26 cellular contexts compared by ENCODE assay signal in the genomic region with DNA sequence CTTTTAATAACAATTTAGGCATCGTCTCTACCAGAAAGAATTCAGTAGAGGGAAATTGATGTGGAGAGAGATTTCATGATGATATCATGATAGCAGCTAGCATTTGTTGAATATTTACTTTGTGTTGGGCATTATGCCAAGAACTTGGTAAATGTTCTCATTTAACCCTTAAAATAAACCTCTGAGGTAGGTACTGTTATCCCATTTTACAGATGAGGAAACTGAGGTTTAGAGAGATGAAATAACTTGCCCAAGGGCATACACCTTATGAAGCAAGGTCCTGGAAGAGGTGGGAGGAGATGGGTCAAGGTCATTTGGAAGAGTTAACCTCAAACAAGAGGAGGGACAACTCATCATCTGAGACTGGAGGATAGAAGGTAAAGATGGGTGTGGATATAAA. TPM values are rescaled to one million over a fixed set of nuclear protein-coding genes. Genes with fewer than 3 reads are reported as not detected.
A peak's percentile ranks its signal among the peaks of the same experiment; 100 is the strongest.
DNase-seq lines count a peak whose midpoint lies in the region; ATAC-seq and TF ChIP-seq lines count a peak whose summit lies in the region.
"Had no signal": no experiment of that assay in that cellular context is flagged by ENCODE, and none has a peak within 500 bp of the region (broad histone marks: within the 10 kb centered on the region; RNA-seq: fewer than 3 reads in every experiment).

No MANE protein-coding gene starts in this region.

- no peaks in the 10 kb centered on the region for H3K27me3 ChIP-seq in CD4-positive, CD25-positive, alpha-beta regulatory T cell (ENCODE audit: control insufficient read depth, insufficient read depth, low read length)
- no peaks in the 10 kb centered on the region for H3K27me3 ChIP-seq in neutrophil
- H3K27me3 ChIP-seq: BLaER1 treated with 17β-estradiol and CSF1 and Interleukin-3, amounts not matched to agents 10 nM and 100 nM; SJCRH30 had no signal

- H3K27ac Mint-ChIP-seq in CD4-positive, CD25-positive, alpha-beta regulatory T cell, result peak overlapping the region in 2 of 3 donors; percentile 8 to 48

- no peak overlapping the region for H3K27ac ChIP-seq in CD4-positive, CD25-positive, alpha-beta regulatory T cell (ENCODE audit: insufficient read depth, low read length, poor library complexity, severe bottlenecking)
- H3K27ac ChIP-seq in neutrophil, result peak overlapping the region; percentile 68
- H3K27ac ChIP-seq: BLaER1 treated with 17β-estradiol and CSF1 and Interleukin-3, amounts not matched to agents 10 nM and 100 nM; SJCRH30 had no signal

- peaks cover 5 to 30% (median 9%) of the 10 kb centered on the region in 4 donors for H3K4me1 Mint-ChIP-seq in CD4-positive, CD25-positive, alpha-beta regulatory T cell

- H3K4me3 ChIP-seq in CD4-positive, CD25-positive, alpha-beta regulatory T cell (ENCODE audit: low read depth, low read length), result no peak overlapping the region
- H3K4me3 ChIP-seq in neutrophil (ENCODE audit: low read depth in 1 of 2, low read length in 1 of 2), result no peak overlapping the region
- H3K4me3 ChIP-seq: BLaER1 treated with 17β-estradiol and CSF1 and Interleukin-3, amounts not matched to agents 10 nM and 100 nM; SJCRH30 had no signal

- H3K36me3 ChIP-seq in CD4-positive, CD25-positive, alpha-beta regulatory T cell (ENCODE audit: control insufficient read depth, insufficient read depth, low read length), result peaks cover 36% of the 10 kb centered on the region
- peaks cover 22% of the 10 kb centered on the region for H3K36me3 ChIP-seq in neutrophil

- no peaks in the 10 kb centered on the region for H3K27me3 Mint-ChIP-seq in CD4-positive, CD25-positive, alpha-beta regulatory T cell
- H3K27me3 Mint-ChIP-seq: CD4-positive, alpha-beta memory T cell had no signal

- H3K9me3 Mint-ChIP-seq in CD4-positive, CD25-positive, alpha-beta regulatory T cell, result peaks cover 0 to 1% (median 0%) of the 10 kb centered on the region in 7 donors
- H3K9me3 Mint-ChIP-seq: CD4-positive, alpha-beta memory T cell had no signal

- peaks cover 4% of the 10 kb centered on the region for H3K4me1 ChIP-seq in CD4-positive, CD25-positive, alpha-beta regulatory T cell (ENCODE audit: control insufficient read depth, insufficient read depth, low read length, poor library complexity, severe bottlenecking)
- peaks cover 13% of the 10 kb centered on the region in 2 experiments for H3K4me1 ChIP-seq in neutrophil (ENCODE audit: control insufficient read depth in 1 of 2, insufficient read depth in 1 of 2, low read depth in 1 of 2, low read length in 1 of 2)

- DNase-seq in NCI-H748 (lab: John Stamatoyannopoulos, UW; ENCODE audit: unreplicated experiment) (peak; percentile 3), NCI-H748 treated with DMSO at 0.1 percent for 48 hours (lab: John Stamatoyannopoulos, UW) (no peak), NCI-H69 (lab: John Stamatoyannopoulos, UW) (peak; percentile 37), activated gamma-delta T cell treated with Interleukin-2 at 50 U/mL for 16 hours (no peak)
- DNase-seq in CD4-positive, CD25-positive, alpha-beta regulatory T cell, result no peak
- DNase-seq in stimulated activated CD4-positive, alpha-beta T cell treated with anti-CD3 and anti-CD28 coated beads, Interleukin-4, amount 100 ng/mL, for 24 hours, result no peak
- DNase-seq: AML-193; CD4-positive, alpha-beta memory T cell; COR-L47; GF-D8; Kasumi-1; MV-4-11; NCI-H1105; NCI-H1436 treated with DMSO at 0.1 percent for 48 hours; NCI-H187 treated with DMSO at 0.1 percent for 48 hours; NCI-H2171; NCI-H226; NCI-H510A; NCI-H774; PC-3; SJCRH30 had no signal

- peaks cover 36% of the 10 kb centered on the region for H3K36me3 Mint-ChIP-seq in CD4-positive, CD25-positive, alpha-beta regulatory T cell

- TF ChIP-seq CTCF in neutrophil (IDR thresholded peaks at IDR 0.05), result no peak

- no peak for ATAC-seq in CD4-positive, CD25-positive, alpha-beta regulatory T cell (ENCODE audit: low read depth in 2 of 2)
- ATAC-seq in GM18907 (IDR thresholded peaks at IDR 0.05; ENCODE audit: unreplicated experiment), result no peak
- ATAC-seq: PC-3, Right ventricle myocardium inferior, SK-N-SH treated with all-trans-retinoic acid at 6 μM for 48 hours had no signal

- no peaks in the 10 kb centered on the region for H3K9me3 ChIP-seq in CD4-positive, CD25-positive, alpha-beta regulatory T cell (ENCODE audit: control insufficient read depth in 2 of 2, low read length in 2 of 2)
- no peaks in the 10 kb centered on the region for H3K9me3 ChIP-seq in neutrophil
- H3K9me3 ChIP-seq: SJCRH30 had no signal

- no peak overlapping the region for H3K4me3 Mint-ChIP-seq in CD4-positive, CD25-positive, alpha-beta regulatory T cell
- H3K4me3 Mint-ChIP-seq: CD4-positive, alpha-beta memory T cell had no signal

RNA-seq across cellular contexts. Expression of a gene that starts 34.8 kb away (rescaled TPM):
- 34.8 TPM for total RNA-seq in CD4-positive, CD25-positive, alpha-beta regulatory T cell
- 100 to 1,000 TPM in 2 of 4 donors, 10 to 100 TPM in 2; 93.4 to 117 (median 106) TPM for polyA plus RNA-seq in CD4-positive, CD25-positive, alpha-beta regulatory T cell

Comparison
In these comparisons a context has a peak if more than half of its experiments do, and no peak if none do; other contexts are left out.
1. DNase-seq: peak in NCI-H748 (single experiment) and NCI-H69 (single experiment); none in NCI-H748 treated with DMSO at 0.1 percent for 48 hours (single experiment), CD4-positive, CD25-positive, alpha-beta regulatory T cell (0 of 3), activated gamma-delta T cell treated with Interleukin-2 at 50 U/mL for 16 hours (single experiment) and stimulated activated CD4-positive, alpha-beta T cell treated with anti-CD3 and anti-CD28 coated beads, Interleukin-4, amount 100 ng/mL, for 24 hours (single experiment).